8 cellular contexts compared by ENCODE assay signal in genomic region chr17:1643999-1644492, GRCh38. TPM values are rescaled to one million over a fixed set of nuclear protein-coding genes. Genes with fewer than 3 reads are reported as not detected.
A peak's percentile ranks its signal among the peaks of the same experiment; 100 is the strongest.
DNase-seq lines count a peak whose midpoint lies in the region; ATAC-seq and TF ChIP-seq lines count a peak whose summit lies in the region.

No MANE protein-coding gene starts in this region.

- H3K36me3 ChIP-seq in SU-DHL-6 (ENCODE audit: low read length) = no peaks in the 10 kb centered on the region

- no peaks in the 10 kb centered on the region for H4K20me1 ChIP-seq in SU-DHL-6 (ENCODE audit: low read depth, low read length)

- no peak overlapping the region for H2AFZ ChIP-seq in SU-DHL-6 (ENCODE audit: low read depth, low read length, severe bottlenecking)

- H3F3A ChIP-seq in SU-DHL-6 (ENCODE audit: insufficient read depth) = no peaks in the 10 kb centered on the region

- H3K9ac ChIP-seq in SU-DHL-6 (ENCODE audit: low read length) = 0 out of 2 replicates have a peak overlapping the region, but pooled peaks have one; percentile 19

- H3K9me3 ChIP-seq in SU-DHL-6 (ENCODE audit: insufficient read depth, low read length) = no peaks in the 10 kb centered on the region

- DNase-seq in EL = peak; percentile 41
- DNase-seq in Right ventricle myocardium superior = peak; percentile 46
- peak; percentile 22 for DNase-seq in renal cortical epithelial cell (ENCODE audit: low read depth)
- no peak for DNase-seq in NCI-H1048 (lab: John Stamatoyannopoulos, UW)
- no peak for DNase-seq in iPS-NIHi7 (ENCODE audit: extremely low spot score)

- H3K4me3 ChIP-seq in SU-DHL-6 (ENCODE audit: insufficient read depth, low read length, poor library complexity, severe bottlenecking) = no peak overlapping the region

- intact Hi-C loops in Right ventricle myocardium superior (cut with DNase I) = no loop called here

- H3K4me2 ChIP-seq in SU-DHL-6 (ENCODE audit: low read depth, low read length, poor library complexity, severe bottlenecking) = peak overlapping the region; percentile 47

- TF ChIP-seq CTCF in SU-DHL-6 (IDR thresholded peaks at IDR 0.05; ENCODE audit: insufficient read depth, low read length, poor library complexity, severe bottlenecking) = no peak

- no peak overlapping the region for H3K27ac ChIP-seq in SU-DHL-6 (ENCODE audit: low read depth, low read length)

- no peaks in the 10 kb centered on the region for H3K9me2 ChIP-seq in SU-DHL-6 (replicated peaks; ENCODE audit: insufficient read depth, low read length)

- no peaks in the 10 kb centered on the region for H3K79me2 ChIP-seq in SU-DHL-6 (ENCODE audit: insufficient read depth, low read length)

- no peaks in the 10 kb centered on the region for H3K27me3 ChIP-seq in SU-DHL-6 (ENCODE audit: low read length)

- ATAC-seq in Right ventricle myocardium superior (ENCODE audit: poor library complexity) (peak; percentile 4), HG02852 (IDR thresholded peaks at IDR 0.05; ENCODE audit: unreplicated experiment) (no peak), GM19324 (IDR thresholded peaks at IDR 0.05; ENCODE audit: low FRiP score, unreplicated experiment) (no peak)

RNA-seq across cellular contexts. Expression of gene SCARF1, which starts 1.5 kb away (rescaled TPM):
- 11.2 TPM for total RNA-seq in Right ventricle myocardium superior
- total RNA-seq in renal cortical epithelial cell = 0.55 and 1.6 TPM in 2 replicates

RNA-seq across cellular contexts. Expression of gene RILP, which starts 5.6 kb away (rescaled TPM):
- total RNA-seq in Right ventricle myocardium superior = 74.6 TPM
- 4.9 and 19.8 TPM in 2 replicates for total RNA-seq in renal cortical epithelial cell

RNA-seq across cellular contexts. Expression of gene SLC43A2, which starts 15.4 kb away (rescaled TPM):
- total RNA-seq in Right ventricle myocardium superior (4.2 TPM), renal cortical epithelial cell (8.9 and 33.1 TPM in 2 replicates)

RNA-seq across cellular contexts. Expression of gene PRPF8, which starts 40.6 kb away (rescaled TPM):
- total RNA-seq in Right ventricle myocardium superior (125 TPM), renal cortical epithelial cell (55.7 and 166 TPM in 2 replicates)

Comparison
In these comparisons a context has a peak if more than half of its experiments do, and no peak if none do; other contexts are left out.
1. DNase-seq: peak in EL (single experiment), Right ventricle myocardium superior (single experiment) and renal cortical epithelial cell (single experiment); none in NCI-H1048 (single experiment) and iPS-NIHi7 (single experiment).